ENCODE assay signal across 26 cellular contexts in the genomic region with DNA sequence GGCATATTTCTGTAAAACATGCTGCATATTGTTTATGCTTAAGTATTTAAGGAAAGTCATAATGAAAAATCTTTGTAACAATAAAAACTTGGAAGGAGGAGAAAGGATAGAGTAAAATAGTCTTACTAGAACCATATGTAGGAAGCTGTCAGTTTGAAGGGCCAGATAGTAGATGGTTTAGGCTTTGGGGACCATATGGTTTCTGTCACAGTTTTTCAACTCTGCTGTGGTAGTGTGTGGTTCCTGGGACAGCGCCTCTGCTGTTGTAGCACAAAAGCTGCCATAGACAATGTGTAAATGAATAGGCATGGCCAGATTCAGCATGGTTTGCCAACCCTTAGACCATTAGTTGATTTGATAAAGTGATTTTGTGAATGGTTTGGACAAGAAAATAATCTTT.
"Had no signal": no experiment of that assay in that cellular context is flagged by ENCODE, and none has a peak within 500 bp of the region (broad histone marks: within the 10 kb centered on the region; RNA-seq: fewer than 3 reads in every experiment).

No MANE protein-coding gene starts in this region.

- H3K9me3 ChIP-seq: esophagus squamous epithelium, lower lobe of right lung, mucosa of descending colon, prostate gland, right atrium auricular region, sigmoid colon, stomach, thyroid gland had no signal

- H3K27ac Mint-ChIP-seq: effector memory CD8-positive, alpha-beta T cell; mesothelial cell of epicardium; nephron progenitor cell; stimulated activated effector memory CD8-positive, alpha-beta T cell treated with anti-CD3 and anti-CD28 coated beads, Interleukin-12 subunit alpha, Interleukin-12 subunit beta, amount 100 ng/mL, for 72 hours had no signal

- H3K9me3 Mint-ChIP-seq: effector memory CD8-positive, alpha-beta T cell; immature natural killer cell; mesothelial cell of epicardium; nephron progenitor cell; stimulated activated effector memory CD8-positive, alpha-beta T cell treated with anti-CD3 and anti-CD28 coated beads, Interleukin-12 subunit alpha, Interleukin-12 subunit beta, amount 100 ng/mL, for 72 hours had no signal

- DNase-seq: cortex of kidney; effector memory CD8-positive, alpha-beta T cell; erythroblast; esophagus squamous epithelium; hypothalamus; immature natural killer cell; islet precursor cell; kidney glomerular epithelial cell; left colon; left ventricle myocardium superior; lower lobe of right lung; mucosa of descending colon; naive B cell; nephron progenitor cell; nucleus accumbens; sigmoid colon; stimulated activated CD4-positive, alpha-beta T cell treated with anti-CD3 and anti-CD28 coated beads, Interleukin-2, amount 100 ng/mL, for 24 hours; stimulated activated CD4-positive, alpha-beta T cell treated with anti-CD3 and anti-CD28 coated beads, Interleukin-4, amount 100 ng/mL, for 24 hours; stimulated activated naive CD4-positive, alpha-beta T cell treated with Interleukin-2 at 50 U/mL for 16 hours; stomach; thyroid gland; trophoblast cell had no signal

- H3K4me3 Mint-ChIP-seq: effector memory CD8-positive, alpha-beta T cell; immature natural killer cell; mesothelial cell of epicardium; naive B cell; nephron progenitor cell; stimulated activated effector memory CD8-positive, alpha-beta T cell treated with anti-CD3 and anti-CD28 coated beads, Interleukin-12 subunit alpha, Interleukin-12 subunit beta, amount 100 ng/mL, for 72 hours had no signal

- H3K27me3 Mint-ChIP-seq: effector memory CD8-positive, alpha-beta T cell; naive B cell had no signal

- ATAC-seq: effector memory CD8-positive, alpha-beta T cell; left colon; left ventricle myocardium superior; lower lobe of right lung; mucosa of descending colon; stimulated activated effector memory CD8-positive, alpha-beta T cell treated with anti-CD3 and anti-CD28 coated beads, Interleukin-12 subunit alpha, Interleukin-12 subunit beta, amount 100 ng/mL, for 72 hours had no signal

- H3K36me3 ChIP-seq: prostate gland had no signal

- H3K4me1 ChIP-seq: lower lobe of right lung, prostate gland, right atrium auricular region, sigmoid colon, stomach, thyroid gland had no signal

- H3K4me3 ChIP-seq: esophagus squamous epithelium, lower lobe of right lung, mucosa of descending colon, prostate gland, right atrium auricular region, sigmoid colon, stomach, thyroid gland had no signal

- H3K27me3 ChIP-seq: esophagus squamous epithelium, right atrium auricular region, sigmoid colon, stomach, thyroid gland had no signal

- H3K27ac ChIP-seq: esophagus squamous epithelium, lower lobe of right lung, prostate gland, right atrium auricular region, sigmoid colon, stomach, thyroid gland had no signal
